In the genomic region with DNA sequence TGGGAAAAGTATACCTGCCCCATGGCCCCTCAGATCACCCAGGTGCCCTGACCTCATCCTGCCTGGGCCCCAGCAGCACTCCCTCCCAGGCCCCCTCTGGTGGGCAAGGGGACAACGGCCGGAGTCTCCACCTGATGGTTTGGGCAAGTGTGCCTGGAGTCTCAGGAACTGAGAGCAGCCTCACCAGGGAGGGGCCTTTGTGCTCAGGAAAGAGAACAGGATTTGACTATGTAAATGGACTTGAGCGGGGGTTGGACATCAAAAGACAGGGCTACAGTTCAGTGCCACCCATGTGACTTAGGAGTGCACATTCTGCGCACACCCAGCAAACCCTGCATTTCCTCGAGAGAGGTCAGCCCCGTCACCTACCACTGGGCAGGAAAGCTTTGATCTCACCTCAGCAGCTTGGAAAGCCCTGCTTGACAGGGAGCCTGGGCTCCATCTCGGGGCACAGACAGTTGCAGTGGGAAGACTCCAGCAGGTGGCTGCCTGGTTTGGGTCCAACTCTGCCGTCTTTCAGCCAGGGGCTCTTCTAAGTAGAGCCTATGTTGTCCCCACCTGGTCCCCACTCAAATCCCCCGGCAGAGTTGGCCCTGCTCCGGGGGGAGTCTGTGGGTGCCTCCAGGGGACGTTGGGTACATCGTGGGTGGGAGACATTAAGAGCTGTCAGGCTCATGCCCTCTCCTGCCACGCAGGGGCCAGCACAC, we compare ENCODE assay signal across 1 cellular context.
TF ChIP-seq lines count a peak whose summit lies in the region.

No MANE protein-coding gene starts in this region.

TF ChIP-seq in HepG2, 621 proteins besides CTCF, POLR2A, EP300 and RAD21 (continued from another document and continues in another):
- TF ChIP-seq, protein P1, sequence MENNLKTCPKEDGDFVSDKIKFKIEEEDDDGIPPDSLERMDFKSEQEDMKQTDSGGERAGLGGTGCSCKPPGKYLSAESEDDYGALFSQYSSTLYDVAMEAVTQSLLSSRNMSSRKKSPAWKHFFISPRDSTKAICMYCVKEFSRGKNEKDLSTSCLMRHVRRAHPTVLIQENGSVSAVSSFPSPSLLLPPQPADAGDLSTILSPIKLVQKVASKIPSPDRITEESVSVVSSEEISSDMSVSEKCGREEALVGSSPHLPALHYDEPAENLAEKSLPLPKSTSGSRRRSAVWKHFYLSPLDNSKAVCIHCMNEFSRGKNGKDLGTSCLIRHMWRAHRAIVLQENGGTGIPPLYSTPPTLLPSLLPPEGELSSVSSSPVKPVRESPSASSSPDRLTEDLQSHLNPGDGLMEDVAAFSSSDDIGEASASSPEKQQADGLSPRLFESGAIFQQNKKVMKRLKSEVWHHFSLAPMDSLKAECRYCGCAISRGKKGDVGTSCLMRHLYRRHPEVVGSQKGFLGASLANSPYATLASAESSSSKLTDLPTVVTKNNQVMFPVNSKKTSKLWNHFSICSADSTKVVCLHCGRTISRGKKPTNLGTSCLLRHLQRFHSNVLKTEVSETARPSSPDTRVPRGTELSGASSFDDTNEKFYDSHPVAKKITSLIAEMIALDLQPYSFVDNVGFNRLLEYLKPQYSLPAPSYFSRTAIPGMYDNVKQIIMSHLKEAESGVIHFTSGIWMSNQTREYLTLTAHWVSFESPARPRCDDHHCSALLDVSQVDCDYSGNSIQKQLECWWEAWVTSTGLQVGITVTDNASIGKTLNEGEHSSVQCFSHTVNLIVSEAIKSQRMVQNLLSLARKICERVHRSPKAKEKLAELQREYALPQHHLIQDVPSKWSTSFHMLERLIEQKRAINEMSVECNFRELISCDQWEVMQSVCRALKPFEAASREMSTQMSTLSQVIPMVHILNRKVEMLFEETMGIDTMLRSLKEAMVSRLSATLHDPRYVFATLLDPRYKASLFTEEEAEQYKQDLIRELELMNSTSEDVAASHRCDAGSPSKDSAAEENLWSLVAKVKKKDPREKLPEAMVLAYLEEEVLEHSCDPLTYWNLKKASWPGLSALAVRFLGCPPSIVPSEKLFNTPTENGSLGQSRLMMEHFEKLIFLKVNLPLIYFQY (CRISPR knock-in tag; IDR thresholded peaks at IDR 0.05; ENCODE audit: borderline replicate concordance) = peak; percentile 40; the same call in 1 of the 2 replicates
- peak; percentile 62 for TF ChIP-seq ZMYM3 (CRISPR knock-in tag; IDR thresholded peaks at IDR 0.05)
- TF ChIP-seq NFYC (CRISPR knock-in tag; IDR thresholded peaks at IDR 0.05) = peak; percentile 36; the same call in 1 of the 2 replicates
- TF ChIP-seq RCOR2 (CRISPR knock-in tag; IDR thresholded peaks at IDR 0.05) = peak; percentile 73
- TF ChIP-seq NAIF1 (CRISPR knock-in tag; IDR thresholded peaks at IDR 0.05; ENCODE audit: borderline replicate concordance) = peak; percentile 92
- TF ChIP-seq ZNF337 (CRISPR knock-in tag; IDR thresholded peaks at IDR 0.05; ENCODE audit: borderline replicate concordance, low read depth) = peak; percentile 98
- TF ChIP-seq ISL2 (CRISPR knock-in tag; IDR thresholded peaks at IDR 0.05) = peak; percentile 84
- no peak for TF ChIP-seq ETV6 (CRISPR knock-in tag; conservative IDR thresholded peaks at IDR 0.05)
- TF ChIP-seq, protein P2, sequence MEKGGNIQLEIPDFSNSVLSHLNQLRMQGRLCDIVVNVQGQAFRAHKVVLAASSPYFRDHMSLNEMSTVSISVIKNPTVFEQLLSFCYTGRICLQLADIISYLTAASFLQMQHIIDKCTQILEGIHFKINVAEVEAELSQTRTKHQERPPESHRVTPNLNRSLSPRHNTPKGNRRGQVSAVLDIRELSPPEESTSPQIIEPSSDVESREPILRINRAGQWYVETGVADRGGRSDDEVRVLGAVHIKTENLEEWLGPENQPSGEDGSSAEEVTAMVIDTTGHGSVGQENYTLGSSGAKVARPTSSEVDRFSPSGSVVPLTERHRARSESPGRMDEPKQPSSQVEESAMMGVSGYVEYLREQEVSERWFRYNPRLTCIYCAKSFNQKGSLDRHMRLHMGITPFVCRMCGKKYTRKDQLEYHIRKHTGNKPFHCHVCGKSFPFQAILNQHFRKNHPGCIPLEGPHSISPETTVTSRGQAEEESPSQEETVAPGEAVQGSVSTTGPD (CRISPR knock-in tag; IDR thresholded peaks at IDR 0.05) = no peak
- TF ChIP-seq ZNF367 (CRISPR knock-in tag; IDR thresholded peaks at IDR 0.05; ENCODE audit: borderline replicate concordance) = no peak
- TF ChIP-seq, protein P3, sequence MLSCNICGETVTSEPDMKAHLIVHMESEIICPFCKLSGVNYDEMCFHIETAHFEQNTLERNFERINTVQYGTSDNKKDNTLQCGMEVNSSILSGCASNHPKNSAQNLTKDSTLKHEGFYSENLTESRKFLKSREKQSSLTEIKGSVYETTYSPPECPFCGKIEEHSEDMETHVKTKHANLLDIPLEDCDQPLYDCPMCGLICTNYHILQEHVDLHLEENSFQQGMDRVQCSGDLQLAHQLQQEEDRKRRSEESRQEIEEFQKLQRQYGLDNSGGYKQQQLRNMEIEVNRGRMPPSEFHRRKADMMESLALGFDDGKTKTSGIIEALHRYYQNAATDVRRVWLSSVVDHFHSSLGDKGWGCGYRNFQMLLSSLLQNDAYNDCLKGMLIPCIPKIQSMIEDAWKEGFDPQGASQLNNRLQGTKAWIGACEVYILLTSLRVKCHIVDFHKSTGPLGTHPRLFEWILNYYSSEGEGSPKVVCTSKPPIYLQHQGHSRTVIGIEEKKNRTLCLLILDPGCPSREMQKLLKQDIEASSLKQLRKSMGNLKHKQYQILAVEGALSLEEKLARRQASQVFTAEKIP (CRISPR knock-in tag; IDR thresholded peaks at IDR 0.05; ENCODE audit: borderline replicate concordance) = no peak
- TF ChIP-seq SRSF1 (optimal IDR thresholded peaks at IDR 0.05; ENCODE audit: low read depth, low read length) = no peak
- TF ChIP-seq, protein P4, sequence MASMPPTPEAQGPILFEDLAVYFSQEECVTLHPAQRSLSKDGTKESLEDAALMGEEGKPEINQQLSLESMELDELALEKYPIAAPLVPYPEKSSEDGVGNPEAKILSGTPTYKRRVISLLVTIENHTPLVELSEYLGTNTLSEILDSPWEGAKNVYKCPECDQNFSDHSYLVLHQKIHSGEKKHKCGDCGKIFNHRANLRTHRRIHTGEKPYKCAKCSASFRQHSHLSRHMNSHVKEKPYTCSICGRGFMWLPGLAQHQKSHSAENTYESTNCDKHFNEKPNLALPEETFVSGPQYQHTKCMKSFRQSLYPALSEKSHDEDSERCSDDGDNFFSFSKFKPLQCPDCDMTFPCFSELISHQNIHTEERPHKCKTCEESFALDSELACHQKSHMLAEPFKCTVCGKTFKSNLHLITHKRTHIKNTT (CRISPR knock-in tag; IDR thresholded peaks at IDR 0.05) = no peak
- peak; percentile 55; the same call in 1 of the 2 replicates for TF ChIP-seq ZNF674 (CRISPR knock-in tag; IDR thresholded peaks at IDR 0.05; ENCODE audit: low read depth)
- no peak for TF ChIP-seq ZFP36 (IDR thresholded peaks at IDR 0.05; ENCODE audit: borderline replicate concordance, low read depth, low read length, partially characterized antibody)
- TF ChIP-seq, protein P5, sequence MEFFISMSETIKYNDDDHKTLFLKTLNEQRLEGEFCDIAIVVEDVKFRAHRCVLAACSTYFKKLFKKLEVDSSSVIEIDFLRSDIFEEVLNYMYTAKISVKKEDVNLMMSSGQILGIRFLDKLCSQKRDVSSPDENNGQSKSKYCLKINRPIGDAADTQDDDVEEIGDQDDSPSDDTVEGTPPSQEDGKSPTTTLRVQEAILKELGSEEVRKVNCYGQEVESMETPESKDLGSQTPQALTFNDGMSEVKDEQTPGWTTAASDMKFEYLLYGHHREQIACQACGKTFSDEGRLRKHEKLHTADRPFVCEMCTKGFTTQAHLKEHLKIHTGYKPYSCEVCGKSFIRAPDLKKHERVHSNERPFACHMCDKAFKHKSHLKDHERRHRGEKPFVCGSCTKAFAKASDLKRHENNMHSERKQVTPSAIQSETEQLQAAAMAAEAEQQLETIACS (CRISPR knock-in tag; IDR thresholded peaks at IDR 0.05) = 0 out of 2 replicates have a peak, but pooled peaks have one; percentile 42
- TF ChIP-seq ZFP36L1 (CRISPR knock-in tag; IDR thresholded peaks at IDR 0.05) = peak; percentile 96
- 0 out of 2 replicates have a peak, but pooled peaks have one; percentile 53 for TF ChIP-seq BRD4 (CRISPR knock-in tag; IDR thresholded peaks at IDR 0.05)
- TF ChIP-seq ZFP36L2 (CRISPR knock-in tag; IDR thresholded peaks at IDR 0.05) = no peak
- TF ChIP-seq, protein P6, sequence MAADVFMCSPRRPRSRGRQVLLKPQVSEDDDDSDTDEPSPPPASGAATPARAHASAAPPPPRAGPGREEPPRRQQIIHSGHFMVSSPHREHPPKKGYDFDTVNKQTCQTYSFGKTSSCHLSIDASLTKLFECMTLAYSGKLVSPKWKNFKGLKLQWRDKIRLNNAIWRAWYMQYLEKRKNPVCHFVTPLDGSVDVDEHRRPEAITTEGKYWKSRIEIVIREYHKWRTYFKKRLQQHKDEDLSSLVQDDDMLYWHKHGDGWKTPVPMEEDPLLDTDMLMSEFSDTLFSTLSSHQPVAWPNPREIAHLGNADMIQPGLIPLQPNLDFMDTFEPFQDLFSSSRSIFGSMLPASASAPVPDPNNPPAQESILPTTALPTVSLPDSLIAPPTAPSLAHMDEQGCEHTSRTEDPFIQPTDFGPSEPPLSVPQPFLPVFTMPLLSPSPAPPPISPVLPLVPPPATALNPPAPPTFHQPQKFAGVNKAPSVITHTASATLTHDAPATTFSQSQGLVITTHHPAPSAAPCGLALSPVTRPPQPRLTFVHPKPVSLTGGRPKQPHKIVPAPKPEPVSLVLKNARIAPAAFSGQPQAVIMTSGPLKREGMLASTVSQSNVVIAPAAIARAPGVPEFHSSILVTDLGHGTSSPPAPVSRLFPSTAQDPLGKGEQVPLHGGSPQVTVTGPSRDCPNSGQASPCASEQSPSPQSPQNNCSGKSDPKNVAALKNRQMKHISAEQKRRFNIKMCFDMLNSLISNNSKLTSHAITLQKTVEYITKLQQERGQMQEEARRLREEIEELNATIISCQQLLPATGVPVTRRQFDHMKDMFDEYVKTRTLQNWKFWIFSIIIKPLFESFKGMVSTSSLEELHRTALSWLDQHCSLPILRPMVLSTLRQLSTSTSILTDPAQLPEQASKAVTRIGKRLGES (CRISPR knock-in tag; IDR thresholded peaks at IDR 0.05; ENCODE audit: borderline replicate concordance) = peak; percentile 67; the same call in 1 of the 2 replicates
- TF ChIP-seq, protein P7, sequence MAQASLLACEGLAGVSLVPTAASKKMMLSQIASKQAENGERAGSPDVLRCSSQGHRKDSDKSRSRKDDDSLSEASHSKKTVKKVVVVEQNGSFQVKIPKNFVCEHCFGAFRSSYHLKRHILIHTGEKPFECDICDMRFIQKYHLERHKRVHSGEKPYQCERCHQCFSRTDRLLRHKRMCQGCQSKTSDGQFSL (CRISPR knock-in tag; IDR thresholded peaks at IDR 0.05) = no peak
- TF ChIP-seq ZNF329 (CRISPR knock-in tag; IDR thresholded peaks at IDR 0.05; ENCODE audit: low read depth) = peak; percentile 45; the same call in 1 of the 2 replicates
- peak; percentile 79 for TF ChIP-seq ZNF121 (CRISPR knock-in tag; IDR thresholded peaks at IDR 0.05)
- TF ChIP-seq HHEX (CRISPR knock-in tag; IDR thresholded peaks at IDR 0.05) = no peak
- TF ChIP-seq, protein P8, sequence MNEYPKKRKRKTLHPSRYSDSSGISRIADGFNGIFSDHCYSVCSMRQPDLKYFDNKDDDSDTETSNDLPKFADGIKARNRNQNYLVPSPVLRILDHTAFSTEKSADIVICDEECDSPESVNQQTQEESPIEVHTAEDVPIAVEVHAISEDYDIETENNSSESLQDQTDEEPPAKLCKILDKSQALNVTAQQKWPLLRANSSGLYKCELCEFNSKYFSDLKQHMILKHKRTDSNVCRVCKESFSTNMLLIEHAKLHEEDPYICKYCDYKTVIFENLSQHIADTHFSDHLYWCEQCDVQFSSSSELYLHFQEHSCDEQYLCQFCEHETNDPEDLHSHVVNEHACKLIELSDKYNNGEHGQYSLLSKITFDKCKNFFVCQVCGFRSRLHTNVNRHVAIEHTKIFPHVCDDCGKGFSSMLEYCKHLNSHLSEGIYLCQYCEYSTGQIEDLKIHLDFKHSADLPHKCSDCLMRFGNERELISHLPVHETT (CRISPR knock-in tag; conservative IDR thresholded peaks at IDR 0.05) = peak; percentile 60; the same call in 1 of the 2 replicates
- peak; percentile 96 for TF ChIP-seq TCF7 (IDR thresholded peaks at IDR 0.05; ENCODE audit: low read depth)
- no peak for TF ChIP-seq ZNF678 (CRISPR knock-in tag; IDR thresholded peaks at IDR 0.05)
- TF ChIP-seq KAT2B (IDR thresholded peaks at IDR 0.05; ENCODE audit: borderline replicate concordance, low read depth, low read length) = no peak
- TF ChIP-seq ZNF607 (CRISPR knock-in tag; IDR thresholded peaks at IDR 0.05; ENCODE audit: borderline replicate concordance) = peak; percentile 89
- TF ChIP-seq NR2F6 (IDR thresholded peaks at IDR 0.05) = peak; percentile 89
- peak; percentile 95 for TF ChIP-seq NR2F6 (CRISPR knock-in tag; IDR thresholded peaks at IDR 0.05)
- TF ChIP-seq, protein P9, sequence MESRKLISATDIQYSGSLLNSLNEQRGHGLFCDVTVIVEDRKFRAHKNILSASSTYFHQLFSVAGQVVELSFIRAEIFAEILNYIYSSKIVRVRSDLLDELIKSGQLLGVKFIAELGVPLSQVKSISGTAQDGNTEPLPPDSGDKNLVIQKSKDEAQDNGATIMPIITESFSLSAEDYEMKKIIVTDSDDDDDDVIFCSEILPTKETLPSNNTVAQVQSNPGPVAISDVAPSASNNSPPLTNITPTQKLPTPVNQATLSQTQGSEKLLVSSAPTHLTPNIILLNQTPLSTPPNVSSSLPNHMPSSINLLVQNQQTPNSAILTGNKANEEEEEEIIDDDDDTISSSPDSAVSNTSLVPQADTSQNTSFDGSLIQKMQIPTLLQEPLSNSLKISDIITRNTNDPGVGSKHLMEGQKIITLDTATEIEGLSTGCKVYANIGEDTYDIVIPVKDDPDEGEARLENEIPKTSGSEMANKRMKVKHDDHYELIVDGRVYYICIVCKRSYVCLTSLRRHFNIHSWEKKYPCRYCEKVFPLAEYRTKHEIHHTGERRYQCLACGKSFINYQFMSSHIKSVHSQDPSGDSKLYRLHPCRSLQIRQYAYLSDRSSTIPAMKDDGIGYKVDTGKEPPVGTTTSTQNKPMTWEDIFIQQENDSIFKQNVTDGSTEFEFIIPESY (CRISPR knock-in tag; IDR thresholded peaks at IDR 0.05) = peak; percentile 88
- TF ChIP-seq SKI (IDR thresholded peaks at IDR 0.05; ENCODE audit: partially characterized antibody) = peak; percentile 93
- TF ChIP-seq ZNF605 (CRISPR knock-in tag; IDR thresholded peaks at IDR 0.05) = peak; percentile 92
- no peak for TF ChIP-seq HCFC1 (IDR thresholded peaks at IDR 0.05; ENCODE audit: low read depth, low read length)
- TF ChIP-seq ZBTB38 (CRISPR knock-in tag; IDR thresholded peaks at IDR 0.05) = peak; percentile 75
- 0 out of 2 replicates have a peak, but pooled peaks have one; percentile 19 for TF ChIP-seq ZNF563 (CRISPR knock-in tag; IDR thresholded peaks at IDR 0.05)
- no peak for TF ChIP-seq PAX8 (CRISPR knock-in tag; IDR thresholded peaks at IDR 0.05; ENCODE audit: borderline replicate concordance)
- TF ChIP-seq, protein P10, sequence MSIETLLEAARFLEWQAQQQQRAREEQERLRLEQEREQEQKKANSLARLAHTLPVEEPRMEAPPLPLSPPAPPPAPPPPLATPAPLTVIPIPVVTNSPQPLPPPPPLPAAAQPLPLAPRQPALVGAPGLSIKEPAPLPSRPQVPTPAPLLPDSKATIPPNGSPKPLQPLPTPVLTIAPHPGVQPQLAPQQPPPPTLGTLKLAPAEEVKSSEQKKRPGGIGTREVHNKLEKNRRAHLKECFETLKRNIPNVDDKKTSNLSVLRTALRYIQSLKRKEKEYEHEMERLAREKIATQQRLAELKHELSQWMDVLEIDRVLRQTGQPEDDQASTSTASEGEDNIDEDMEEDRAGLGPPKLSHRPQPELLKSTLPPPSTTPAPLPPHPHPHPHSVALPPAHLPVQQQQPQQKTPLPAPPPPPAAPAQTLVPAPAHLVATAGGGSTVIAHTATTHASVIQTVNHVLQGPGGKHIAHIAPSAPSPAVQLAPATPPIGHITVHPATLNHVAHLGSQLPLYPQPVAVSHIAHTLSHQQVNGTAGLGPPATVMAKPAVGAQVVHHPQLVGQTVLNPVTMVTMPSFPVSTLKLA (IDR thresholded peaks at IDR 0.05) = peak; percentile 55; the same call in 1 of the 2 replicates
- no peak for TF ChIP-seq ZNF572 (CRISPR knock-in tag; IDR thresholded peaks at IDR 0.05)
- TF ChIP-seq AHR (CRISPR knock-in tag; IDR thresholded peaks at IDR 0.05) = peak; percentile 10; the same call in 1 of the 2 replicates
- no peak for TF ChIP-seq TP53 (CRISPR knock-in tag; conservative IDR thresholded peaks at IDR 0.05)
